Comparison of ENCODE assay signal across 25 cellular contexts in genomic region chr13:106752584-106753202, GRCh38.
A peak's percentile ranks its signal among the peaks of the same experiment; 100 is the strongest.
DNase-seq lines count a peak whose midpoint lies in the region; ATAC-seq and TF ChIP-seq lines count a peak whose summit lies in the region.
"Had no signal": no experiment of that assay in that cellular context is flagged by ENCODE, and none has a peak within 500 bp of the region (broad histone marks: within the 10 kb centered on the region; RNA-seq: fewer than 3 reads in every experiment).

No MANE protein-coding gene starts in this region.

- DNase-seq in cardiac muscle cell (ENCODE audit: low read depth in 1 of 2, low spot score in 1 of 2) (peak; percentile 0 to 28), left cardiac atrium (no peak), globus pallidus (ENCODE audit: low spot score) (peak; percentile 52), midbrain (lab: John Stamatoyannopoulos, UW) (peak; percentile 15), spleen (no peak), UCSD-AML1 (lab: John Stamatoyannopoulos, UW; ENCODE audit: unreplicated experiment) (no peak), esophagus squamous epithelium (lab: John Stamatoyannopoulos, UW) (no peak)
- DNase-seq in activated naive CD8-positive, alpha-beta T cell treated with anti-CD3 and anti-CD28 coated beads for 36 hours: no peak
- DNase-seq: activated naive CD4-positive, alpha-beta T cell treated with anti-CD3 and anti-CD28 coated beads, Interleukin-2, amount 10 ng/mL, durations not matched to agents 7 days and 5 days; activated T-cell treated with anti-CD3 and anti-CD28 coated beads, Interleukin-2, amount 50 U/mL, for 1 hour; COR-L47; DMS79; dorsolateral prefrontal cortex; foreskin keratinocyte; NCI-H146; NCI-H2171 treated with DMSO at 0.1 percent for 48 hours; NCI-H748 treated with DMSO at 0.1 percent for 48 hours; OCI-M1; stimulated activated CD4-positive, alpha-beta T cell treated with anti-CD3 and anti-CD28 coated beads, Interleukin-15, amount 100 ng/mL, for 24 hours; stimulated activated CD8-positive, alpha-beta memory T cell treated with anti-CD3 and anti-CD28 coated beads, Interleukin-4, amount 100 ng/mL, for 48 hours had no signal

- H3K4me3 Mint-ChIP-seq in activated naive CD8-positive, alpha-beta T cell treated with anti-CD3 and anti-CD28 coated beads for 36 hours: no peak overlapping the region
- H3K4me3 Mint-ChIP-seq: activated naive CD4-positive, alpha-beta T cell treated with anti-CD3 and anti-CD28 coated beads, Interleukin-2, amount 10 ng/mL, durations not matched to agents 7 days and 5 days had no signal

- no peaks in the 10 kb centered on the region for H3K27me3 ChIP-seq in cardiac muscle cell
- H3K27me3 ChIP-seq in spleen (replicated peaks in 1 of 7): no peaks in the 10 kb centered on the region
- no peaks in the 10 kb centered on the region for H3K27me3 ChIP-seq in esophagus squamous epithelium
- H3K27me3 ChIP-seq: dorsolateral prefrontal cortex, foreskin keratinocyte had no signal

- H3K4me1 ChIP-seq in cardiac muscle cell (ENCODE audit: low read depth) (peaks cover 33% of the 10 kb centered on the region), spleen (peaks cover 0 to 7% (median 2%) of the 10 kb centered on the region in 6 donors), esophagus squamous epithelium (no peaks in the 10 kb centered on the region)
- H3K4me1 ChIP-seq: A549, foreskin keratinocyte had no signal

- no peak for ATAC-seq in left cardiac atrium
- ATAC-seq: A549, foreskin keratinocyte, mucosa of descending colon had no signal

- H3K36me3 ChIP-seq in cardiac muscle cell: no peaks in the 10 kb centered on the region
- H3K36me3 ChIP-seq in spleen: no peaks in the 10 kb centered on the region
- H3K36me3 ChIP-seq in esophagus squamous epithelium: no peaks in the 10 kb centered on the region
- H3K36me3 ChIP-seq: neutrophil had no signal

- H3K36me3 Mint-ChIP-seq in activated naive CD8-positive, alpha-beta T cell treated with anti-CD3 and anti-CD28 coated beads for 36 hours: no peaks in the 10 kb centered on the region
- H3K36me3 Mint-ChIP-seq: activated naive CD4-positive, alpha-beta T cell treated with anti-CD3 and anti-CD28 coated beads, Interleukin-2, amount 10 ng/mL, durations not matched to agents 7 days and 5 days had no signal

- H3K27me3 Mint-ChIP-seq in activated naive CD8-positive, alpha-beta T cell treated with anti-CD3 and anti-CD28 coated beads for 36 hours: peaks cover 30% of the 10 kb centered on the region

- intact Hi-C loops in left cardiac atrium (cut with DNase I) (no loop called here), spleen (cut with DNase I; ENCODE audit: low total_unique reads) (no loop called here), esophagus squamous epithelium (cut with DNase I) (no loop called here)

- no peak overlapping the region for H3K27ac Mint-ChIP-seq in activated naive CD8-positive, alpha-beta T cell treated with anti-CD3 and anti-CD28 coated beads for 36 hours
- H3K27ac Mint-ChIP-seq: activated naive CD4-positive, alpha-beta T cell treated with anti-CD3 and anti-CD28 coated beads, Interleukin-2, amount 10 ng/mL, durations not matched to agents 7 days and 5 days had no signal

- no peak overlapping the region for H3K4me3 ChIP-seq in cardiac muscle cell
- H3K4me3 ChIP-seq in spleen: no peak overlapping the region
- no peak overlapping the region for H3K4me3 ChIP-seq in esophagus squamous epithelium
- H3K4me3 ChIP-seq: A549, mucosa of descending colon had no signal

- TF ChIP-seq POLR2A in spleen (IDR thresholded peaks at IDR 0.05) (no peak), esophagus squamous epithelium (IDR thresholded peaks at IDR 0.05) (no peak)

- peaks cover under 1% of the 10 kb centered on the region for H3K9me3 Mint-ChIP-seq in activated naive CD8-positive, alpha-beta T cell treated with anti-CD3 and anti-CD28 coated beads for 36 hours
- H3K9me3 Mint-ChIP-seq: activated naive CD4-positive, alpha-beta T cell treated with anti-CD3 and anti-CD28 coated beads, Interleukin-2, amount 10 ng/mL, durations not matched to agents 7 days and 5 days had no signal

- H3K27ac ChIP-seq in cardiac muscle cell (no peak overlapping the region), spleen (peak overlapping the region in 6 of 8 donors; percentile 42 to 63 (median 54)), esophagus squamous epithelium (peak overlapping the region in 2 of 4 donors; percentile 14 to 56)
- H3K27ac ChIP-seq: A549, epithelial cell of prostate, foreskin keratinocyte, KMS-11, neutrophil had no signal

- no peaks in the 10 kb centered on the region for H3K9me3 ChIP-seq in cardiac muscle cell (ENCODE audit: low read depth)
- H3K9me3 ChIP-seq in spleen: peaks cover 0 to 2% (median 0%) of the 10 kb centered on the region in 8 donors
- no peaks in the 10 kb centered on the region for H3K9me3 ChIP-seq in esophagus squamous epithelium
- H3K9me3 ChIP-seq: A549, mucosa of descending colon, neutrophil had no signal

- H3K4me1 Mint-ChIP-seq in activated naive CD8-positive, alpha-beta T cell treated with anti-CD3 and anti-CD28 coated beads for 36 hours: peaks cover 3% of the 10 kb centered on the region
- H3K4me1 Mint-ChIP-seq: activated naive CD4-positive, alpha-beta T cell treated with anti-CD3 and anti-CD28 coated beads, Interleukin-2, amount 10 ng/mL, durations not matched to agents 7 days and 5 days had no signal

- TF ChIP-seq CTCF in cardiac muscle cell (IDR thresholded peaks at IDR 0.05; ENCODE audit: low read depth, low read length) (no peak), spleen (IDR thresholded peaks at IDR 0.05 in 8 of 11, conservative IDR thresholded peaks at IDR 0.05 in 3 of 11) (no peak), esophagus squamous epithelium (IDR thresholded peaks at IDR 0.05) (no peak)

- 14 to 22% (median 16%) methylated on average over 6 of the region's 6 CpGs for WGBS in spleen, 5 donors
- 47 to 65% methylated on average over 6 of the region's 6 CpGs for WGBS in esophagus squamous epithelium, 2 donors

Comparison
In these comparisons a context has a peak if more than half of its experiments do, and no peak if none do; other contexts are left out.
1. DNase-seq: peak in cardiac muscle cell (2 of 2), globus pallidus (single experiment) and midbrain (single experiment); none in left cardiac atrium (single experiment), spleen (single experiment), activated naive CD8-positive, alpha-beta T cell treated with anti-CD3 and anti-CD28 coated beads for 36 hours (single experiment), UCSD-AML1 (single experiment) and esophagus squamous epithelium (single experiment).